ENCODE assay signal across 21 cellular contexts in genomic region chr17:56761387-56761786, GRCh38.
DNase-seq lines count a peak whose midpoint lies in the region; ATAC-seq and TF ChIP-seq lines count a peak whose summit lies in the region.
"Had no signal": no experiment of that assay in that cellular context is flagged by ENCODE, and none has a peak within 500 bp of the region (broad histone marks: within the 10 kb centered on the region; RNA-seq: fewer than 3 reads in every experiment).

No MANE protein-coding gene starts in this region.

- peak overlapping the region; percentile 20; the same call in 2 of the 3 replicates for H2BK15ac ChIP-seq in IMR-90 (ENCODE audit: low read depth, low read length)

- H3K27me3 Mint-ChIP-seq in activated CD8-positive, alpha-beta T cell treated with anti-CD3 and anti-CD28 coated beads for 36 hours: no peaks in the 10 kb centered on the region
- no peaks in the 10 kb centered on the region for H3K27me3 Mint-ChIP-seq in activated CD8-positive, alpha-beta T cell treated with anti-CD3 and anti-CD28 coated beads, Interleukin-2, amount 10 ng/mL, durations not matched to agents 7 days and 5 days (ENCODE audit: low read depth)
- peaks cover 12% of the 10 kb centered on the region for H3K27me3 Mint-ChIP-seq in activated T-helper 17 cell treated with anti-CD3 and anti-CD28 coated beads, Interleukin-2, amount 50 U/mL, for 72 hours
- H3K27me3 Mint-ChIP-seq in stimulated activated memory B cell treated with anti-CD40 and anti-IgM and Interleukin-4, amounts not matched to agents 10 μg/mL and 1 μg/mL and 100 μg/mL, for 72 hours: peaks cover 60% of the 10 kb centered on the region

- dilution Hi-C loops in IMR-90 (cut with HindIII; ENCODE audit: low sequenced_read_pairs, unreplicated experiment): no loop called here

- peak overlapping the region; percentile 81 for H2AK5ac ChIP-seq in IMR-90 (ENCODE audit: low read depth, low read length)

- peak overlapping the region; percentile 40 for H3K4ac ChIP-seq in IMR-90 (ENCODE audit: low read depth, low read length)

- H3K4me2 ChIP-seq in IMR-90 (ENCODE audit: low read depth, low read length): no peak overlapping the region
- H3K4me2 ChIP-seq: A549 had no signal

- H2BK20ac ChIP-seq in IMR-90 (ENCODE audit: low read depth, low read length): peak overlapping the region; percentile 36; the same call in 1 of the 2 replicates

- 0 out of 2 replicates have a peak, but pooled peaks cover 7% of the 10 kb centered on the region for H3K9me1 ChIP-seq in IMR-90 (ENCODE audit: insufficient read depth, low read length)

- H2BK120ac ChIP-seq in IMR-90 (ENCODE audit: low read depth, low read length): peak overlapping the region; percentile 42; the same call in 1 of the 2 replicates

- POLR2A ChIA-PET in activated CD8-positive, alpha-beta T cell treated with anti-CD3 and anti-CD28 coated beads for 36 hours (lab: Charles Lee): no interaction called here
- POLR2A ChIA-PET in activated CD8-positive, alpha-beta T cell treated with anti-CD3 and anti-CD28 coated beads, Interleukin-2, amount 10 ng/mL, durations not matched to agents 7 days and 5 days (lab: Charles Lee): no interaction called here
- POLR2A ChIA-PET in IMR-90 (lab: Charles Lee; ENCODE audit: unreplicated experiment): no interaction called here

- H3K27ac ChIP-seq in IMR-90 (ENCODE audit: insufficient read depth, low read length): no peak overlapping the region
- H3K27ac ChIP-seq: A549 had no signal

- peak; percentile 40 for DNase-seq in activated CD8-positive, alpha-beta T cell treated with anti-CD3 and anti-CD28 coated beads for 36 hours
- no peak for DNase-seq in activated CD8-positive, alpha-beta T cell treated with anti-CD3 and anti-CD28 coated beads, Interleukin-2, amount 10 ng/mL, durations not matched to agents 7 days and 5 days
- DNase-seq in IMR-90: no peak
- DNase-seq in DMS79 (lab: John Stamatoyannopoulos, UW): no peak
- DNase-seq: DMS53, EL, GF-D8, H9, KG1, NCI-H1105 treated with DMSO at 0.1 percent for 48 hours, NCI-H2029 treated with DMSO at 0.1 percent for 48 hours, NCI-H226, NCI-H510A treated with DMSO at 0.1 percent for 48 hours, NCI-H748 treated with DMSO at 0.1 percent for 48 hours had no signal

- CTCF ChIA-PET in activated CD8-positive, alpha-beta T cell treated with anti-CD3 and anti-CD28 coated beads for 36 hours (lab: Charles Lee): interaction anchor here (1.1 to 1.8 kb wide), 2 partner anchors 18 to 45 kb away, joined by 4 to 8 read pairs; no protein-coding TSS in a partner anchor
- CTCF ChIA-PET in activated CD8-positive, alpha-beta T cell treated with anti-CD3 and anti-CD28 coated beads, Interleukin-2, amount 10 ng/mL, durations not matched to agents 7 days and 5 days (lab: Charles Lee): interaction anchor here (3.6 kb wide), 1 partner anchor 19 kb away, joined by 13 read pairs; no protein-coding TSS in a partner anchor
- CTCF ChIA-PET in IMR-90 (lab: Yijun Ruan, JAX): no interaction called here

- H4K91ac ChIP-seq in IMR-90 (ENCODE audit: insufficient read depth, low read depth, low read length): 0 out of 2 replicates have a peak overlapping the region, but pooled peaks have one; percentile 23

- no peaks in the 10 kb centered on the region for H3K36me3 ChIP-seq in IMR-90 (ENCODE audit: control insufficient read depth, insufficient read depth, low read length)

- H3K56ac ChIP-seq in IMR-90 (ENCODE audit: extremely low read depth, insufficient read depth, low read length): no peak overlapping the region

- no peak for TF ChIP-seq CTCF in activated CD8-positive, alpha-beta T cell treated with anti-CD3 and anti-CD28 coated beads for 36 hours (IDR thresholded peaks at IDR 0.05)
- TF ChIP-seq CTCF in IMR-90 (conservative IDR thresholded peaks at IDR 0.05; ENCODE audit: low read depth, low read length): no peak

- in situ Hi-C loops in IMR-90 (cut with MboI; ENCODE audit: low sequenced_read_pairs): no loop called here

- H3K4me3 ChIP-seq in IMR-90 (ENCODE audit: insufficient read depth, low read depth, low read length): no peak overlapping the region
- H3K4me3 ChIP-seq: A549 had no signal

- no peak overlapping the region for H3K27ac Mint-ChIP-seq in activated CD8-positive, alpha-beta T cell treated with anti-CD3 and anti-CD28 coated beads for 36 hours
- H3K27ac Mint-ChIP-seq in activated CD8-positive, alpha-beta T cell treated with anti-CD3 and anti-CD28 coated beads, Interleukin-2, amount 10 ng/mL, durations not matched to agents 7 days and 5 days: no peak overlapping the region
- no peak overlapping the region for H3K27ac Mint-ChIP-seq in activated T-helper 17 cell treated with anti-CD3 and anti-CD28 coated beads, Interleukin-2, amount 50 U/mL, for 72 hours
- H3K27ac Mint-ChIP-seq in stimulated activated memory B cell treated with anti-CD40 and anti-IgM and Interleukin-4, amounts not matched to agents 10 μg/mL and 1 μg/mL and 100 μg/mL, for 72 hours: no peak overlapping the region
- H3K27ac Mint-ChIP-seq: B cell, CD14-positive monocyte, H9 had no signal

- no peak overlapping the region for H2BK5ac ChIP-seq in IMR-90 (ENCODE audit: low read depth, low read length, poor library complexity, severe bottlenecking)

- no peaks in the 10 kb centered on the region for H4K20me1 ChIP-seq in IMR-90 (ENCODE audit: insufficient read depth, low read length)

- H2AK9ac ChIP-seq in IMR-90 (replicated peaks; ENCODE audit: low read depth, low read length, poor library complexity): no peak overlapping the region

- H3K36me3 Mint-ChIP-seq in activated CD8-positive, alpha-beta T cell treated with anti-CD3 and anti-CD28 coated beads for 36 hours (ENCODE audit: low read depth): no peaks in the 10 kb centered on the region
- H3K36me3 Mint-ChIP-seq in activated CD8-positive, alpha-beta T cell treated with anti-CD3 and anti-CD28 coated beads, Interleukin-2, amount 10 ng/mL, durations not matched to agents 7 days and 5 days (ENCODE audit: low read depth): no peaks in the 10 kb centered on the region
- no peaks in the 10 kb centered on the region for H3K36me3 Mint-ChIP-seq in activated T-helper 17 cell treated with anti-CD3 and anti-CD28 coated beads, Interleukin-2, amount 50 U/mL, for 72 hours (ENCODE audit: low read depth)
- H3K36me3 Mint-ChIP-seq in stimulated activated memory B cell treated with anti-CD40 and anti-IgM and Interleukin-4, amounts not matched to agents 10 μg/mL and 1 μg/mL and 100 μg/mL, for 72 hours: no peaks in the 10 kb centered on the region
- H3K36me3 Mint-ChIP-seq: CD14-positive monocyte had no signal

- H4K8ac ChIP-seq in IMR-90 (ENCODE audit: low read depth in 2 of 2, low read length in 2 of 2): peak overlapping the region in 1 of 2 experiments; percentile 29; a peak in 1 of 4 replicates

- no peak for TF ChIP-seq RAD21 in IMR-90 (IDR thresholded peaks at IDR 0.05; ENCODE audit: low read length)

- H3K4me1 ChIP-seq in IMR-90 (ENCODE audit: control insufficient read depth, insufficient read depth, low read length): peaks cover 6% of the 10 kb centered on the region

- intact Hi-C loops in activated CD8-positive, alpha-beta T cell treated with anti-CD3 and anti-CD28 coated beads for 36 hours (cut with micrococcal nuclease): no loop called here
- intact Hi-C loops in IMR-90 (cut with micrococcal nuclease): no loop called here

- H3K27me3 ChIP-seq in IMR-90 (ENCODE audit: control insufficient read depth, insufficient read depth, low read length): no peaks in the 10 kb centered on the region

- H3K79me1 ChIP-seq in IMR-90 (ENCODE audit: low read depth in 1 of 2, low read length in 2 of 2): no peaks in the 10 kb centered on the region

- no peak overlapping the region for H3K23ac ChIP-seq in IMR-90 (ENCODE audit: low read depth, low read length)

- peak overlapping the region; percentile 51 for H2AFZ ChIP-seq in IMR-90 (replicated peaks; ENCODE audit: low read length, poor library complexity)

- no peak overlapping the region for H3K18ac ChIP-seq in IMR-90 (ENCODE audit: low read depth, low read length)

- no peak for TF ChIP-seq POLR2A in IMR-90 (IDR thresholded peaks at IDR 0.05; ENCODE audit: low read depth, low read length)

- 83% methylated on average over 1 of the region's 2 CpGs; no CpG with 5 or more reads in 1 of the 2 experiments for WGBS in IMR-90 (ENCODE audit: extremely low coverage in 2 of 2, insufficient read length in 1 of 2), 2 experiments

- ATAC-seq in activated CD8-positive, alpha-beta T cell treated with anti-CD3 and anti-CD28 coated beads for 36 hours: no peak
- ATAC-seq in activated CD8-positive, alpha-beta T cell treated with anti-CD3 and anti-CD28 coated beads, Interleukin-2, amount 10 ng/mL, durations not matched to agents 7 days and 5 days: no peak
- ATAC-seq in IMR-90 (ENCODE audit: low read depth) (no peak), GM18511 (IDR thresholded peaks at IDR 0.05; ENCODE audit: unreplicated experiment) (no peak), HG02623 (IDR thresholded peaks at IDR 0.05; ENCODE audit: unreplicated experiment) (no peak)
- ATAC-seq in activated T-helper 17 cell treated with anti-CD3 and anti-CD28 coated beads, Interleukin-2, amount 50 U/mL, for 72 hours (replicated peaks): peak; percentile 53
- ATAC-seq in stimulated activated memory B cell treated with anti-CD40 and anti-IgM and Interleukin-4, amounts not matched to agents 10 μg/mL and 1 μg/mL and 100 μg/mL, for 72 hours: peak; percentile 31

- H3K9me3 Mint-ChIP-seq in activated CD8-positive, alpha-beta T cell treated with anti-CD3 and anti-CD28 coated beads for 36 hours: no peaks in the 10 kb centered on the region
- H3K9me3 Mint-ChIP-seq in activated CD8-positive, alpha-beta T cell treated with anti-CD3 and anti-CD28 coated beads, Interleukin-2, amount 10 ng/mL, durations not matched to agents 7 days and 5 days (ENCODE audit: insufficient read depth): no peaks in the 10 kb centered on the region
- H3K9me3 Mint-ChIP-seq in activated T-helper 17 cell treated with anti-CD3 and anti-CD28 coated beads, Interleukin-2, amount 50 U/mL, for 72 hours: no peaks in the 10 kb centered on the region
- H3K9me3 Mint-ChIP-seq in stimulated activated memory B cell treated with anti-CD40 and anti-IgM and Interleukin-4, amounts not matched to agents 10 μg/mL and 1 μg/mL and 100 μg/mL, for 72 hours: peaks cover 3% of the 10 kb centered on the region
- H3K9me3 Mint-ChIP-seq: H9 had no signal

- BruUV-seq in IMR-90 (replicated peaks; lab: Mats Ljungman, UMichigan): no TSS peak

- peaks cover 19% of the 10 kb centered on the region for H3K4me1 Mint-ChIP-seq in activated CD8-positive, alpha-beta T cell treated with anti-CD3 and anti-CD28 coated beads for 36 hours (ENCODE audit: low read depth)
- H3K4me1 Mint-ChIP-seq in activated CD8-positive, alpha-beta T cell treated with anti-CD3 and anti-CD28 coated beads, Interleukin-2, amount 10 ng/mL, durations not matched to agents 7 days and 5 days (ENCODE audit: low read depth): peaks cover 12% of the 10 kb centered on the region
- no peaks in the 10 kb centered on the region for H3K4me1 Mint-ChIP-seq in activated T-helper 17 cell treated with anti-CD3 and anti-CD28 coated beads, Interleukin-2, amount 50 U/mL, for 72 hours
- H3K4me1 Mint-ChIP-seq in stimulated activated memory B cell treated with anti-CD40 and anti-IgM and Interleukin-4, amounts not matched to agents 10 μg/mL and 1 μg/mL and 100 μg/mL, for 72 hours: no peaks in the 10 kb centered on the region
- H3K4me1 Mint-ChIP-seq: B cell, CD14-positive monocyte had no signal

- H3K9ac ChIP-seq in IMR-90 (ENCODE audit: low read depth, low read length): no peak overlapping the region

- H4K5ac ChIP-seq in IMR-90 (ENCODE audit: low read depth, low read length): no peak overlapping the region

- no peak overlapping the region for H3K4me3 Mint-ChIP-seq in activated CD8-positive, alpha-beta T cell treated with anti-CD3 and anti-CD28 coated beads for 36 hours
- no peak overlapping the region for H3K4me3 Mint-ChIP-seq in activated CD8-positive, alpha-beta T cell treated with anti-CD3 and anti-CD28 coated beads, Interleukin-2, amount 10 ng/mL, durations not matched to agents 7 days and 5 days
- H3K4me3 Mint-ChIP-seq in activated T-helper 17 cell treated with anti-CD3 and anti-CD28 coated beads, Interleukin-2, amount 50 U/mL, for 72 hours: no peak overlapping the region
- H3K4me3 Mint-ChIP-seq in stimulated activated memory B cell treated with anti-CD40 and anti-IgM and Interleukin-4, amounts not matched to agents 10 μg/mL and 1 μg/mL and 100 μg/mL, for 72 hours: no peak overlapping the region
- H3K4me3 Mint-ChIP-seq: B cell, CD14-positive monocyte, H9 had no signal

- 0 out of 2 replicates have a peak overlapping the region, but pooled peaks have one; percentile 2 for H3K14ac ChIP-seq in IMR-90 (replicated peaks; ENCODE audit: low read depth, low read length)

- peaks cover 4% of the 10 kb centered on the region for H3K9me3 ChIP-seq in IMR-90 (ENCODE audit: control insufficient read depth, insufficient read depth, low read length)
- H3K9me3 ChIP-seq: A549 had no signal

Comparison
In these comparisons a context has a peak if more than half of its experiments do, and no peak if none do; other contexts are left out.
1. ATAC-seq: peak in activated T-helper 17 cell treated with anti-CD3 and anti-CD28 coated beads, Interleukin-2, amount 50 U/mL, for 72 hours (single experiment) and stimulated activated memory B cell treated with anti-CD40 and anti-IgM and Interleukin-4, amounts not matched to agents 10 μg/mL and 1 μg/mL and 100 μg/mL, for 72 hours (single experiment); none in activated CD8-positive, alpha-beta T cell treated with anti-CD3 and anti-CD28 coated beads for 36 hours (single experiment), activated CD8-positive, alpha-beta T cell treated with anti-CD3 and anti-CD28 coated beads, Interleukin-2, amount 10 ng/mL, durations not matched to agents 7 days and 5 days (single experiment), IMR-90 (single experiment), GM18511 (single experiment) and HG02623 (single experiment).